In genomic region chr11:12901272-12901671, GRCh38 we compare ENCODE assay signal across 12 cellular contexts.
DNase-seq lines count a peak whose midpoint lies in the region; ATAC-seq and TF ChIP-seq lines count a peak whose summit lies in the region.
"Had no signal": no experiment of that assay in that cellular context is flagged by ENCODE, and none has a peak within 500 bp of the region (broad histone marks: within the 10 kb centered on the region; RNA-seq: fewer than 3 reads in every experiment).

No MANE protein-coding gene starts in this region.

- no peak overlapping the region for H2AFZ ChIP-seq in OCI-LY7 (ENCODE audit: low read length)

- H3K36me3 ChIP-seq in OCI-LY7 (ENCODE audit: insufficient read depth, low read length) (peaks cover 7% of the 10 kb centered on the region; the same call in 1 of the 2 replicates), esophagus squamous epithelium (peaks cover 0 to 45% (median 4%) of the 10 kb centered on the region in 3 donors)
- H3K36me3 ChIP-seq: neutrophil had no signal

- POLR2A ChIA-PET in OCI-LY7 (lab: Charles Lee) = no interaction called here

- ATAC-seq in GM21717 (IDR thresholded peaks at IDR 0.05; ENCODE audit: unreplicated experiment) (peak; percentile 43), left colon (no peak), HG03095 (IDR thresholded peaks at IDR 0.05; ENCODE audit: unreplicated experiment) (no peak)
- ATAC-seq: activated CD4-positive, CD25-positive, alpha-beta regulatory T cell treated with anti-CD3 and anti-CD28 coated beads, Interleukin-2, amount 50 U/mL, for 24 hours had no signal

- DNase-seq in AG08395 (ENCODE audit: low spot score) = peak; percentile 11
- peak; percentile 3 for DNase-seq in OCI-LY7 (ENCODE audit: low spot score)
- DNase-seq in kidney tubule cell (ENCODE audit: low spot score) = peak; percentile 57
- DNase-seq in left colon = no peak
- DNase-seq in NCI-H128 (lab: John Stamatoyannopoulos, UW; ENCODE audit: unreplicated experiment) = no peak
- DNase-seq in esophagus squamous epithelium (lab: John Stamatoyannopoulos, UW) = no peak
- DNase-seq: cerebellar nuclear complex, erythroblast had no signal

- 100% methylated on average over 1 of the region's 1 CpG; no CpG with 5 or more reads in 1 of the 2 donors for WGBS in esophagus squamous epithelium, 2 donors

- no peak overlapping the region for H3K4me2 ChIP-seq in OCI-LY7 (ENCODE audit: low read length)

- no peaks in the 10 kb centered on the region for H3K27me3 ChIP-seq in esophagus squamous epithelium

- no TSS peak for BruUV-seq in OCI-LY7 (replicated peaks; lab: Mats Ljungman, UMichigan)

- no peaks in the 10 kb centered on the region for H4K20me1 ChIP-seq in OCI-LY7 (ENCODE audit: insufficient read depth, low read length)

- H3K9me2 ChIP-seq in OCI-LY7 (ENCODE audit: insufficient read depth, low read length) = no peaks in the 10 kb centered on the region

- no peak overlapping the region for H3K27ac ChIP-seq in OCI-LY7 (ENCODE audit: low read depth, low read length, poor library complexity, severe bottlenecking)
- no peak overlapping the region for H3K27ac ChIP-seq in esophagus squamous epithelium
- H3K27ac ChIP-seq: neutrophil had no signal

- TF ChIP-seq POLR2A in esophagus squamous epithelium (IDR thresholded peaks at IDR 0.05) = no peak

- intact Hi-C loops in OCI-LY7 (cut with micrococcal nuclease; ENCODE audit: unreplicated experiment) (no loop called here), left colon (cut with DNase I, micrococcal nuclease) (no loop called here), esophagus squamous epithelium (cut with DNase I) (no loop called here)

- no peaks in the 10 kb centered on the region for H3K9me3 ChIP-seq in OCI-LY7 (ENCODE audit: low read length)
- H3K9me3 ChIP-seq in esophagus squamous epithelium = no peaks in the 10 kb centered on the region
- H3K9me3 ChIP-seq: neutrophil had no signal

- H3K4me3 ChIP-seq in OCI-LY7 (ENCODE audit: low read depth, low read length, poor library complexity, severe bottlenecking) = no peak overlapping the region
- no peak overlapping the region for H3K4me3 ChIP-seq in esophagus squamous epithelium

- no peaks in the 10 kb centered on the region for H3K79me2 ChIP-seq in OCI-LY7 (ENCODE audit: insufficient read depth, low read depth, low read length)

- CTCF ChIA-PET in OCI-LY7 (lab: Charles Lee; ENCODE audit: unreplicated experiment) = no interaction called here

- no peak for TF ChIP-seq CTCF in OCI-LY7 (conservative IDR thresholded peaks at IDR 0.05; ENCODE audit: low read length)
- no peak for TF ChIP-seq CTCF in esophagus squamous epithelium (IDR thresholded peaks at IDR 0.05)

- H3K4me1 ChIP-seq in OCI-LY7 (ENCODE audit: insufficient read depth, low read length, poor library complexity, severe bottlenecking) (no peaks in the 10 kb centered on the region), esophagus squamous epithelium (peaks cover 0 to 18% (median 0%) of the 10 kb centered on the region in 3 donors)

Comparison
In these comparisons a context has a peak if more than half of its experiments do, and no peak if none do; other contexts are left out.
1. DNase-seq: peak in AG08395 (single experiment), OCI-LY7 (single experiment) and kidney tubule cell (single experiment); none in left colon (0 of 2), NCI-H128 (single experiment) and esophagus squamous epithelium (single experiment).